In genomic region chr6:125357515-125358256, GRCh38 we compare ENCODE assay signal across 10 cellular contexts. TPM values are rescaled to one million over a fixed set of nuclear protein-coding genes. Genes with fewer than 3 reads are reported as not detected.
A peak's percentile ranks its signal among the peaks of the same experiment; 100 is the strongest.
DNase-seq lines count a peak whose midpoint lies in the region; ATAC-seq and TF ChIP-seq lines count a peak whose summit lies in the region.
"Had no signal": no experiment of that assay in that cellular context is flagged by ENCODE, and none has a peak within 500 bp of the region (broad histone marks: within the 10 kb centered on the region; RNA-seq: fewer than 3 reads in every experiment).

No MANE protein-coding gene starts in this region.

- H3K27me3 ChIP-seq in SK-N-SH (ENCODE audit: insufficient read depth), result peaks cover 24% of the 10 kb centered on the region

- no peak for TF ChIP-seq EP300 in SK-N-SH (IDR thresholded peaks at IDR 0.05; ENCODE audit: borderline replicate concordance in 1 of 2, low read depth in 1 of 2, low read length in 1 of 2)

- H2AFZ ChIP-seq in SK-N-SH (ENCODE audit: low read depth), result no peak overlapping the region

- H3K9me2 ChIP-seq in SK-N-SH, result no peaks in the 10 kb centered on the region

- H3K9ac ChIP-seq in SK-N-SH, result no peak overlapping the region

- POLR2A ChIA-PET in SK-N-SH (lab: Yijun Ruan, JAX), result no interaction called here

- TF ChIP-seq RAD21 in SK-N-SH (IDR thresholded peaks at IDR 0.05; ENCODE audit: low read length), result no peak

- CTCF ChIA-PET in SK-N-SH (lab: Yijun Ruan, JAX), result interaction anchor here (1.3 kb wide), 1 partner anchor 8 kb away, joined by 4 read pairs; no protein-coding TSS in a partner anchor

- H3F3A ChIP-seq in SK-N-SH (replicated peaks; ENCODE audit: insufficient read depth), result no peaks in the 10 kb centered on the region

- H3K4me1 ChIP-seq in SK-N-SH (ENCODE audit: control insufficient read depth in 1 of 2, insufficient read depth in 2 of 2, low read depth in 1 of 2, low read length in 1 of 2), result no peaks in the 10 kb centered on the region; a peak in 1 of 4 replicates

- H3K79me2 ChIP-seq in SK-N-SH (ENCODE audit: insufficient read depth), result no peaks in the 10 kb centered on the region

- ATAC-seq in GM19463 (IDR thresholded peaks at IDR 0.05; ENCODE audit: unreplicated experiment) (peak; percentile 68), HG03432 (IDR thresholded peaks at IDR 0.05; ENCODE audit: unreplicated experiment) (peak; percentile 79), left lobe of liver (no peak)
- ATAC-seq: activated CD8-positive, alpha-beta T cell treated with anti-CD3 and anti-CD28 coated beads, Interleukin-2, amount 10 ng/mL, durations not matched to agents 7 days and 5 days had no signal

- no peaks in the 10 kb centered on the region for H4K20me1 ChIP-seq in SK-N-SH (ENCODE audit: insufficient read depth)

- TF ChIP-seq CTCF in fibroblast of pulmonary artery (IDR thresholded peaks at IDR 0.05; ENCODE audit: low read length, missing control alignments) (no peak), SK-N-SH (IDR thresholded peaks at IDR 0.05) (no peak)

- 4% methylated on average over 8 of the region's 8 CpGs for WGBS in SK-N-SH (ENCODE audit: low lambda C conversion rate)

- no peak overlapping the region for H3K4me2 ChIP-seq in SK-N-SH

- H3K36me3 ChIP-seq in SK-N-SH (replicated peaks in 1 of 2; ENCODE audit: control insufficient read depth in 1 of 2, insufficient read depth in 2 of 2, low read length in 1 of 2), result no peaks in the 10 kb centered on the region

- DNase-seq in Daoy (ENCODE audit: low read depth) (peak; percentile 29), fibroblast of pulmonary artery (ENCODE audit: low read depth) (peak; percentile 78), SW 1271 (lab: John Stamatoyannopoulos, UW) (no peak), SK-N-SH (no peak), left lobe of liver (ENCODE audit: low spot score) (no peak)
- DNase-seq in activated T-cell treated with anti-CD3 and anti-CD28 coated beads, Interleukin-2, amount 50 U/mL, for 1 hour, result no peak
- DNase-seq: activated CD8-positive, alpha-beta T cell treated with anti-CD3 and anti-CD28 coated beads, Interleukin-2, amount 10 ng/mL, durations not matched to agents 7 days and 5 days; retina had no signal

- H3K4me3 ChIP-seq in fibroblast of pulmonary artery (replicated peaks; ENCODE audit: low read depth, low read length) (no peak overlapping the region), SK-N-SH (ENCODE audit: low read depth in 2 of 2, low read length in 1 of 2) (no peak overlapping the region)

- no peaks in the 10 kb centered on the region for H3K9me3 ChIP-seq in SK-N-SH

- H3K27ac ChIP-seq in SK-N-SH (ENCODE audit: low read depth in 2 of 2, low read length in 1 of 2), result no peak overlapping the region

TF ChIP-seq in SK-N-SH, 30 proteins besides CTCF, POLR2A, EP300 and RAD21:
- no peak for TF ChIP-seq FOXM1 (IDR thresholded peaks at IDR 0.05; ENCODE audit: low read depth)
- no peak for TF ChIP-seq IRF3 (IDR thresholded peaks at IDR 0.05; ENCODE audit: low read depth, low read length)
- TF ChIP-seq YY1 (IDR thresholded peaks at IDR 0.05; ENCODE audit: low read depth), result no peak
- TF ChIP-seq FOXJ3 (CRISPR knock-in tag; IDR thresholded peaks at IDR 0.05), result no peak
- TF ChIP-seq CHD2 (IDR thresholded peaks at IDR 0.05; ENCODE audit: low read length, partially characterized antibody), result no peak
- TF ChIP-seq EZH2phosphoT487 (IDR thresholded peaks at IDR 0.05; ENCODE audit: borderline replicate concordance, low read depth), result no peak
- no peak for TF ChIP-seq FOSL2 (IDR thresholded peaks at IDR 0.05; ENCODE audit: borderline replicate concordance, low read depth)
- TF ChIP-seq RXRA (IDR thresholded peaks at IDR 0.05; ENCODE audit: borderline replicate concordance, low read depth), result no peak
- TF ChIP-seq SMC3 (IDR thresholded peaks at IDR 0.05; ENCODE audit: low read depth, low read length), result no peak
- no peak for TF ChIP-seq RFX5 (IDR thresholded peaks at IDR 0.05; ENCODE audit: low read length)
- TF ChIP-seq JUND (IDR thresholded peaks at IDR 0.05), result no peak

RNA-seq across cellular contexts. Expression of gene HDDC2, which starts 55.9 kb away (rescaled TPM):
- 88.8 and 89.7 TPM in 2 replicates for total RNA-seq in Daoy (2014; rRNA removed; shearing (Covaris generic))
- polyA plus RNA-seq in SK-N-SH (2012; rRNA removed), result 80.2 and 85.5 TPM in 2 replicates
- polyA plus RNA-seq in SK-N-SH (2012; cell fraction: cytosol; rRNA removed), result 89.1 and 111 TPM in 2 replicates
- polyA plus RNA-seq in SK-N-SH (2012; cell fraction: nucleus; rRNA removed), result 26.3 and 31.3 TPM in 2 replicates
- 7.7 TPM for total RNA-seq in left lobe of liver

Comparison
In these comparisons a context has a peak if more than half of its experiments do, and no peak if none do; other contexts are left out.
1. DNase-seq: peak in Daoy (single experiment) and fibroblast of pulmonary artery (single experiment); none in SW 1271 (0 of 2), SK-N-SH (single experiment), activated T-cell treated with anti-CD3 and anti-CD28 coated beads, Interleukin-2, amount 50 U/mL, for 1 hour (single experiment) and left lobe of liver (single experiment).
2. RNA of gene HDDC2, which starts 55.9 kb away (total RNA-seq): 88.8 to 89.7 TPM in Daoy; 7.7 TPM in left lobe of liver (single experiment); every median in the first group is over 10 times any median in the second.